15 cellular contexts compared by ENCODE assay signal in genomic region chr6:56897789-56898509, GRCh38. TPM values are rescaled to one million over a fixed set of nuclear protein-coding genes. Genes with fewer than 3 reads are reported as not detected.
DNase-seq lines count a peak whose midpoint lies in the region; ATAC-seq, FAIRE-seq and TF ChIP-seq lines count a peak whose summit lies in the region.
"Had no signal": no experiment of that assay in that cellular context is flagged by ENCODE, and none has a peak within 500 bp of the region (broad histone marks: within the 10 kb centered on the region; RNA-seq: fewer than 3 reads in every experiment).

No MANE protein-coding gene starts in this region.

- ATAC-seq in mucosa of descending colon, result peak; percentile 92
- ATAC-seq: CD8-positive, alpha-beta T cell; HepG2 had no signal

- H3K9me3 ChIP-seq in H1 (ENCODE audit: insufficient read depth in 2 of 2, low read depth in 1 of 2, low read length in 1 of 2) (no peaks in the 10 kb centered on the region), mucosa of descending colon (no peaks in the 10 kb centered on the region)

- no peak for TF ChIP-seq EP300 in H1 (IDR thresholded peaks at IDR 0.05; ENCODE audit: borderline replicate concordance in 1 of 2, low read depth in 2 of 2, low read length in 2 of 2)

- TF ChIP-seq RAD21 in H1 (IDR thresholded peaks at IDR 0.05 in 1 of 2, conservative IDR thresholded peaks at IDR 0.05 in 1 of 2; ENCODE audit: low read depth in 2 of 2, low read length in 2 of 2), result no peak

- no peaks in the 10 kb centered on the region for H3K79me1 ChIP-seq in H1 (ENCODE audit: low read depth, low read length)

- no peaks in the 10 kb centered on the region for H3K27me3 ChIP-seq in H1 (replicated peaks in 1 of 4; ENCODE audit: control insufficient read depth in 3 of 4, extremely low read depth in 1 of 4, insufficient read depth in 3 of 4, low read length in 3 of 4)

- POLR2A ChIA-PET in H1 (lab: Charles Lee; ENCODE audit: partially characterized antibody), result interaction anchor here (0.6 to 1.3 kb wide), 2 partner anchors 11 to 221 kb away, joined by 3 read pairs; no protein-coding TSS in a partner anchor

- CTCF ChIA-PET in H1 (lab: Charles Lee; ENCODE audit: partially characterized antibody), result interaction anchor here (0.5 to 1.7 kb wide), 5 partner anchors 10 to 419 kb away, joined by 3 to 5 read pairs (median 3); partner anchors contain the start of gene PRIM2

- no peak overlapping the region for H3K4me3 Mint-ChIP-seq in progenitor cell of endocrine pancreas (ENCODE audit: low read depth)
- H3K4me3 Mint-ChIP-seq: CD14-positive monocyte; CD8-positive, alpha-beta T cell had no signal

- H4K8ac ChIP-seq in H1 (ENCODE audit: extremely low read depth, insufficient read depth, low read length), result no peak overlapping the region

- no peaks in the 10 kb centered on the region for H4K20me1 ChIP-seq in H1 (replicated peaks in 1 of 2; ENCODE audit: control insufficient read depth in 1 of 2, insufficient read depth in 2 of 2, low read length in 2 of 2)

- 95% methylated on average over 4 of the region's 4 CpGs; no CpG with 5 or more reads in 1 of the 2 experiments for WGBS in H1 (ENCODE audit: extremely low coverage in 1 of 2, insufficient coverage in 1 of 2, insufficient read length in 1 of 2, insufficient replicate concordance in 2 of 2, low coverage in 1 of 2, low lambda C conversion rate in 2 of 2, missing lambda C conversion rate in 1 of 2), 2 experiments

- H3K27me3 Mint-ChIP-seq in progenitor cell of endocrine pancreas, result peaks cover 8% of the 10 kb centered on the region

- no peak overlapping the region for H2BK120ac ChIP-seq in H1 (replicated peaks; ENCODE audit: low read depth, low read length)

- H2BK12ac ChIP-seq in H1 (ENCODE audit: low read depth, low read length), result no peak overlapping the region

- no peak overlapping the region for H3K9ac ChIP-seq in H1 (replicated peaks in 1 of 4; ENCODE audit: extremely low read depth in 1 of 4, low read depth in 3 of 4, low read length in 3 of 4)

- no peak overlapping the region for H3K56ac ChIP-seq in H1 (replicated peaks; ENCODE audit: insufficient read length, low read depth, low read length)

- TF ChIP-seq CTCF in H1 (IDR thresholded peaks at IDR 0.05; ENCODE audit: control extremely low read depth in 1 of 3, insufficient read depth in 1 of 3, low read depth in 1 of 3, low read length in 3 of 3) (no peak), mucosa of descending colon (IDR thresholded peaks at IDR 0.05) (no peak), progenitor cell of endocrine pancreas (IDR thresholded peaks at IDR 0.05; ENCODE audit: unreplicated experiment) (no peak)

- no peak overlapping the region for H3K4me2 ChIP-seq in H1 (ENCODE audit: insufficient read depth in 1 of 2, low read depth in 2 of 2, low read length in 2 of 2)

- H3K27ac ChIP-seq in H1 (ENCODE audit: low read depth, low read length), result no peak overlapping the region

- no peak overlapping the region for H2AFZ ChIP-seq in H1 (ENCODE audit: low read length)

- H3K36me3 Mint-ChIP-seq in progenitor cell of endocrine pancreas (ENCODE audit: insufficient read depth), result no peaks in the 10 kb centered on the region
- H3K36me3 Mint-ChIP-seq: CD14-positive monocyte; CD8-positive, alpha-beta T cell had no signal

- TF ChIP-seq POLR2A in H1 (IDR thresholded peaks at IDR 0.05; ENCODE audit: control extremely low read depth in 1 of 2, low read depth in 2 of 2, low read length in 2 of 2), result no peak

- intact Hi-C loops in mucosa of descending colon (cut with DNase I, micrococcal nuclease), result no loop called here

- no peak overlapping the region for H2AK5ac ChIP-seq in H1 (ENCODE audit: low read depth, low read length)

- no peaks in the 10 kb centered on the region for H3K9me3 Mint-ChIP-seq in progenitor cell of endocrine pancreas (ENCODE audit: low read depth)
- H3K9me3 Mint-ChIP-seq: CD8-positive, alpha-beta T cell had no signal

- H3K4ac ChIP-seq in H1 (replicated peaks; ENCODE audit: insufficient read length, low read depth, low read length), result no peak overlapping the region

- no peaks in the 10 kb centered on the region; a peak in 1 of 8 replicates for H3K36me3 ChIP-seq in H1 (ENCODE audit: control insufficient read depth in 2 of 4, insufficient read depth in 4 of 4, low read length in 3 of 4)
- no peaks in the 10 kb centered on the region for H3K36me3 ChIP-seq in mucosa of descending colon (ENCODE audit: low read depth)

- H2BK20ac ChIP-seq in H1 (ENCODE audit: low read length), result no peak overlapping the region

- FAIRE-seq in HTR-8/SVneo (lab: Jason Lieb, UNC) (peak; percentile 4), H1 (lab: Jason Lieb, UNC) (no peak)
- FAIRE-seq: D721Med, HepG2 had no signal

- no peak overlapping the region for H4K5ac ChIP-seq in H1 (ENCODE audit: insufficient read length, low read depth, low read length)

- no peaks in the 10 kb centered on the region for H3K4me1 ChIP-seq in H1 (replicated peaks in 1 of 4; ENCODE audit: control insufficient read depth in 3 of 4, insufficient read depth in 4 of 4, low read length in 3 of 4)
- H3K4me1 ChIP-seq in mucosa of descending colon (ENCODE audit: low read depth), result peaks cover 6% of the 10 kb centered on the region

- no peak overlapping the region for H4K91ac ChIP-seq in H1 (replicated peaks; ENCODE audit: insufficient read length, low read length)

- no peaks in the 10 kb centered on the region for H3K4me1 Mint-ChIP-seq in progenitor cell of endocrine pancreas (ENCODE audit: low read depth)
- H3K4me1 Mint-ChIP-seq: CD14-positive monocyte had no signal

- no peaks in the 10 kb centered on the region for H3K79me2 ChIP-seq in H1 (ENCODE audit: control insufficient read depth in 1 of 2, insufficient read depth in 2 of 2, low read length in 2 of 2)

- H3K27ac Mint-ChIP-seq in progenitor cell of endocrine pancreas, result no peak overlapping the region
- H3K27ac Mint-ChIP-seq: CD14-positive monocyte; CD8-positive, alpha-beta T cell had no signal

- no peak overlapping the region for H3K18ac ChIP-seq in H1 (ENCODE audit: extremely low read depth, low read length)

- no peak overlapping the region for H3K23ac ChIP-seq in H1 (ENCODE audit: insufficient read length)

- H3K4me3 ChIP-seq in H1 (ENCODE audit: extremely low read depth in 1 of 4, insufficient read depth in 2 of 4, low read depth in 3 of 4, low read length in 4 of 4), result no peak overlapping the region
- H3K4me3 ChIP-seq in mucosa of descending colon, result no peak overlapping the region

- peak overlapping the region; percentile 29; the same call in 1 of the 2 replicates for H2BK15ac ChIP-seq in H1 (ENCODE audit: low read length)

- no peak overlapping the region for H2BK5ac ChIP-seq in H1 (ENCODE audit: low read depth, low read length)

- no peak overlapping the region for H3K14ac ChIP-seq in H1 (ENCODE audit: insufficient read length)

- no peak for DNase-seq in HTR-8/SVneo (ENCODE audit: insufficient read length, low spot score)
- DNase-seq in H1 (ENCODE audit: low read depth in 1 of 2, low spot score in 2 of 2), result no peak
- no peak for DNase-seq in mucosa of descending colon
- DNase-seq in SIG-M5 (lab: John Stamatoyannopoulos, UW), result no peak
- DNase-seq in progenitor cell of endocrine pancreas (ENCODE audit: low spot score, unreplicated experiment), result no peak
- DNase-seq in DMS153 treated with DMSO at 0.1 percent for 48 hours (lab: John Stamatoyannopoulos, UW; ENCODE audit: unreplicated experiment), result no peak
- DNase-seq in cerebellum (ENCODE audit: low spot score), result no peak
- DNase-seq: CD8-positive, alpha-beta T cell; COR-L47; DMS153; DND-41; GDM1 had no signal

- H3K23me2 ChIP-seq in H1 (ENCODE audit: low read depth, low read length), result no peaks in the 10 kb centered on the region

TF ChIP-seq in H1, 55 proteins besides CTCF, POLR2A, EP300 and RAD21 (continues in another document):
- TF ChIP-seq SRF (IDR thresholded peaks at IDR 0.05; ENCODE audit: low read depth, low read length) (no peak), PHF8 (conservative IDR thresholded peaks at IDR 0.05; ENCODE audit: low read depth, low read length) (no peak), RBBP5 (IDR thresholded peaks at IDR 0.05; ENCODE audit: borderline replicate concordance, low read depth, low read length) (no peak), CBX8 (IDR thresholded peaks at IDR 0.05; ENCODE audit: borderline replicate concordance, low read depth, low read length) (no peak), SAP30 (IDR thresholded peaks at IDR 0.05; ENCODE audit: insufficient read depth, insufficient replicate concordance, low read length) (no peak), ZNF274 (IDR thresholded peaks at IDR 0.05; ENCODE audit: borderline replicate concordance, extremely low read depth, low read length) (no peak), HDAC2 (IDR thresholded peaks at IDR 0.05; ENCODE audit: borderline replicate concordance in 1 of 2, low read depth in 2 of 2, low read length in 2 of 2) (no peak), TBP (IDR thresholded peaks at IDR 0.05; ENCODE audit: low read depth, low read length) (no peak), CHD2 (IDR thresholded peaks at IDR 0.05; ENCODE audit: low read length) (no peak), YY1 (IDR thresholded peaks at IDR 0.05; ENCODE audit: low read depth, low read length) (no peak), POLR2AphosphoS5 (IDR thresholded peaks at IDR 0.05; ENCODE audit: low read depth, low read length) (no peak), CHD1 (IDR thresholded peaks at IDR 0.05; ENCODE audit: low read depth, low read length) (no peak), SIX5 (IDR thresholded peaks at IDR 0.05; ENCODE audit: low read depth, low read length) (no peak), TAF7 (optimal IDR thresholded peaks at IDR 0.05; ENCODE audit: borderline replicate concordance, low read depth, low read length) (no peak), BCL11A (IDR thresholded peaks at IDR 0.05; ENCODE audit: low read depth in 2 of 2, low read length in 2 of 2) (no peak)

RNA-seq across cellular contexts. Expression of gene BEND6, which starts 57.0 kb away (rescaled TPM):
- total RNA-seq in H1 (2021; fragmentation: NEBNext Ultra II Directional; extraction: Animal tissue kit (Norgen Biotek cat#: 25700)), result 1.9 and 2.1 TPM in 2 replicates
- polyA plus RNA-seq in H1 (2011; rRNA removed), result 0.53 and 0.71 TPM in 2 replicates
- 0.70 TPM for polyA plus RNA-seq in H1 (2011; cell fraction: cytosol; rRNA removed)
- 1.9 TPM for polyA plus RNA-seq in H1 (2011; cell fraction: nucleus; rRNA removed)
- 0.80 to 1.4 TPM (median 1.0 TPM) in 4 replicates for polyA plus RNA-seq in H1 (2012, experiment 1 of 2)
- 0.04 TPM for polyA plus RNA-seq in H1 (2012, experiment 2 of 2)
- polyA plus RNA-seq in H1 (2013, experiment 1 of 2), result 4.5 TPM
- 3.8 TPM for polyA plus RNA-seq in H1 (2013, experiment 2 of 2)
- polyA minus RNA-seq in H1 (2011; rRNA and poly(A)+ RNA removed), result 0.79 and 1.1 TPM in 2 replicates
- polyA minus RNA-seq in H1 (2011; cell fraction: cytosol; rRNA and poly(A)+ RNA removed), result 1.3 TPM
- 4.2 TPM for polyA minus RNA-seq in H1 (2011; cell fraction: nucleus; rRNA and poly(A)+ RNA removed)
- 1 to 10 TPM in 1 of 3 donors, under 1 TPM in 2; 0.17 to 1.4 (median 0.31) TPM for total RNA-seq in mucosa of descending colon
- 0.46 and 0.64 TPM in 2 replicates for total RNA-seq in progenitor cell of endocrine pancreas
- total RNA-seq in cerebellum, result 12.6 TPM
- total RNA-seq: CD8-positive, alpha-beta T cell had no signal
- polyA plus RNA-seq: CD14-positive monocyte had no signal
